15 cellular contexts compared by ENCODE assay signal in the genomic region with DNA sequence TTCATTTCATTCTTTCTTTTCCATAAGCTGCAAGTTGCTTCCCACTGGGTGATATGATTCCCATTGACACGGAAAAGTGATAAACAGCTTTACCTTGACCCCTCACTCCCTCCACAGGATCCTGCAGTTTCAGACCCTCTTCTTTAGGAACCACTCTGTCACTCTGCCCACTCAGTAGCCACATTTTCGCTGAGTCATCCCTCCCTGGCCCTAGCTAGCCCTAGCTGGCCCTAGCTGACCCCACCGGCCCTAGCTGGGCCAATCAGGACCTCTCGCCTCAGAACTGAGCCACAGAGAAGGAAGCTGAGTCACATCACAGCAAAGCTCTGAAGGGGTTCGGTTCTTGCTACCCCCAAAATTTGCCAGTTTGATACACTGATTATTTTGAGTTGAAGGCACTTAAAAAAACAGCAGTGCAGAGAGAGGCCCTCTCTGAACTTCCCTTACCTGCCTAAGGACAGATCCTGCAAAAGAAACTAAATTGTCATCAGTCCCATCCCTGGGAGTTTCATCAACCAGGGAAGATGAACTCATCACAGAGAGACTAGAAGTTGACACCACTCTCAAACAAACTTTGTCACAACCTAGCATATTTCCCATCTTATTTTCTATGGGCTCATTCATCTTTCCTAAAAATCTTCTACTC.
DNase-seq lines count a peak whose midpoint lies in the region; ATAC-seq and TF ChIP-seq lines count a peak whose summit lies in the region.
"Had no signal": no experiment of that assay in that cellular context is flagged by ENCODE, and none has a peak within 500 bp of the region (broad histone marks: within the 10 kb centered on the region; RNA-seq: fewer than 3 reads in every experiment).

No MANE protein-coding gene starts in this region.

- TF ChIP-seq POLR2A in erythroblast (IDR thresholded peaks at IDR 0.05; ENCODE audit: low read length) (no peak), sigmoid colon (IDR thresholded peaks at IDR 0.05) (no peak)

- peak overlapping the region; percentile 4 for H2AFZ ChIP-seq in osteoblast (ENCODE audit: low read length)

- no peaks in the 10 kb centered on the region for H3K9me3 ChIP-seq in osteoblast (ENCODE audit: low read depth, low read length)
- no peaks in the 10 kb centered on the region for H3K9me3 ChIP-seq in sigmoid colon
- H3K9me3 ChIP-seq: HAP-1, testis had no signal

- H3K27me3 ChIP-seq in osteoblast (ENCODE audit: insufficient read depth, low read length) (no peaks in the 10 kb centered on the region), sigmoid colon (no peaks in the 10 kb centered on the region)
- H3K27me3 ChIP-seq: testis had no signal

- H3K36me3 ChIP-seq in osteoblast (ENCODE audit: insufficient read depth, low read length) (no peaks in the 10 kb centered on the region), sigmoid colon (no peaks in the 10 kb centered on the region)
- H3K36me3 ChIP-seq: HAP-1 had no signal

- DNase-seq in NCI-H82 (lab: John Stamatoyannopoulos, UW), result peak; percentile 26
- DNase-seq in NCI-H82 treated with DMSO at 0.1 percent for 48 hours (lab: John Stamatoyannopoulos, UW; ENCODE audit: unreplicated experiment), result no peak
- DNase-seq in MV-4-11 (lab: John Stamatoyannopoulos, UW), result peak; percentile 30
- DNase-seq in erythroblast (lab: John Stamatoyannopoulos, UW), result peak; percentile 59 to 76
- DNase-seq in osteoblast (ENCODE audit: insufficient read length, low spot score, missing footprints), result no peak
- no peak for DNase-seq in central memory CD4-positive, alpha-beta T cell
- DNase-seq in sigmoid colon, result no peak
- DNase-seq: activated CD4-positive, alpha-beta memory T cell treated with anti-CD3 and anti-CD28 coated beads for 36 hours; activated naive CD4-positive, alpha-beta T cell; NCI-H2029 treated with DMSO at 0.1 percent for 48 hours; testis had no signal

- ATAC-seq in HG03342 (IDR thresholded peaks at IDR 0.05; ENCODE audit: unreplicated experiment), result no peak
- ATAC-seq: esophagus mucosa had no signal

- H3K4me1 ChIP-seq in osteoblast (ENCODE audit: insufficient read depth, low read length), result peaks cover 14% of the 10 kb centered on the region
- H3K4me1 ChIP-seq in sigmoid colon, result peaks cover 0 to 6% (median 3%) of the 10 kb centered on the region in 4 donors
- H3K4me1 ChIP-seq: testis had no signal

- no peak overlapping the region for H3K4me2 ChIP-seq in osteoblast (ENCODE audit: insufficient read depth, low read length)

- intact Hi-C loops in sigmoid colon (cut with DNase I), result no loop called here

- no peaks in the 10 kb centered on the region for H4K20me1 ChIP-seq in osteoblast (ENCODE audit: insufficient read depth, low read length)

- H3K27ac ChIP-seq in osteoblast (ENCODE audit: low read depth, low read length), result peak overlapping the region; percentile 29
- no peak overlapping the region for H3K27ac ChIP-seq in sigmoid colon
- H3K27ac ChIP-seq: 22Rv1, testis had no signal

- TF ChIP-seq EP300 in sigmoid colon (IDR thresholded peaks at IDR 0.05), result no peak

- 85 to 86% methylated on average over 5 of the region's 5 CpGs for WGBS in sigmoid colon, 2 donors

- H3K4me3 ChIP-seq in osteoblast (ENCODE audit: insufficient read depth, low read length), result no peak overlapping the region
- no peak overlapping the region for H3K4me3 ChIP-seq in sigmoid colon
- H3K4me3 ChIP-seq: HAP-1, testis had no signal

- H3K79me2 ChIP-seq in osteoblast (ENCODE audit: insufficient read depth, low read length), result no peaks in the 10 kb centered on the region

- TF ChIP-seq CTCF in osteoblast (IDR thresholded peaks at IDR 0.05; ENCODE audit: extremely low read depth, low read depth, low read length), result no peak
- TF ChIP-seq CTCF in sigmoid colon (IDR thresholded peaks at IDR 0.05), result no peak

Comparison
In these comparisons a context has a peak if more than half of its experiments do, and no peak if none do; other contexts are left out.
1. DNase-seq: peak in NCI-H82 (single experiment), MV-4-11 (single experiment) and erythroblast (2 of 2); none in NCI-H82 treated with DMSO at 0.1 percent for 48 hours (single experiment), osteoblast (single experiment), central memory CD4-positive, alpha-beta T cell (single experiment) and sigmoid colon (single experiment).